Comparison of ENCODE assay signal across 1 cellular context in the genomic region with DNA sequence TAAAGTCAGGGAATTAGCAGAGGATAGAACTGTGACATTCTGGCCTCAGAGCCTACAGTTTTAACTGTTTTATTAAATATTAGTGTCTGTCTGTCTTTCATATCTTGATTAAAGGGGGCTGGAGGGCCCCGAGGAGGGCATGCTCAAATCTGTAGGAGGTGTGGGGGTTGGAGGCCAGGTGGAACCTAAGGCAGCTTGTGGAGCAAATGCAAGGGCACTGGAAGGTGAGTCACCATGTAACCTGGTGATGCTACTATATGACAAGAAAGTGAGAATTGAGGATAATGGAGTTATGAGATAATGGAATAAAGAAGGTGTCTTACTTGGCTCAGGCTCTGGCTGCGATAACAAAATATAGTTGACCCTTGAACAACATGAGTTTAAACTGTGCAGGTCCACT.
TF ChIP-seq lines count a peak whose summit lies in the region.

No MANE protein-coding gene starts in this region.

TF ChIP-seq in HCT116, 20 proteins besides CTCF, POLR2A, EP300 and RAD21:
- TF ChIP-seq, protein P1, sequence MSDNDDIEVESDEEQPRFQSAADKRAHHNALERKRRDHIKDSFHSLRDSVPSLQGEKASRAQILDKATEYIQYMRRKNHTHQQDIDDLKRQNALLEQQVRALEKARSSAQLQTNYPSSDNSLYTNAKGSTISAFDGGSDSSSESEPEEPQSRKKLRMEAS (IDR thresholded peaks at IDR 0.05): no peak
- TF ChIP-seq REST (IDR thresholded peaks at IDR 0.05; ENCODE audit: low read depth): no peak
- TF ChIP-seq TCF7L2 (IDR thresholded peaks at IDR 0.05; ENCODE audit: borderline replicate concordance, extremely low read depth, insufficient read depth, insufficient read length): no peak
